1 cellular context compared by ENCODE assay signal in the genomic region with DNA sequence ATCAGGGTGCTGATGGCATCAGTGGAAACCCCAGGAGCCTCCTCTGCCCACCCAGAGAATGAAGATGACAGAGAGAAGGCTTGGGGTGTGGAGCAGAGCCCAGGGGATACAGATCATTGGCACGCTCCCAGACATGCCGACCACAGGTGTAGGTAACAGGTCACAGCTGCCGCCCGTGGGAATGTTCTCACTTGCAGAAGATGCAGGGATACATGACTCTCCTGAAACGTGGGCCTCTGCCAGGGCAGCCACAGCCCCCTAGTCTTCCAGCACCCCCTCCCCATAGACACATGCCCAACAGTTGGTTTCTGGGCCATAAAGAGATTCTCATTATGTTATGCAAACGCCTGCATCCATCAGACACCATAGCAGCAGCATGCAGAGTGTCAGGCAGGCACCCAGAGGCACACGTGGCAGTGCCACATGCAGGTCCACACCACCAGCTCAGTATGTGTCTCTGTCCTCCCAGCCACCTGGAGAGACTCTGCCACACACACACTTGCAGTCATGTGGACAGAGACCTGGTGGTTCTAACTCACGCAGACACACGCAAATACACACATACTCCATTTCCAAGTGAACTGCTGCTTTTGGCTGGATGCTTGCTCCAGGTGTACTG.
TF ChIP-seq lines count a peak whose summit lies in the region.

No MANE protein-coding gene starts in this region.

TF ChIP-seq in GM23338, 12 proteins besides CTCF, POLR2A, EP300 and RAD21:
- TF ChIP-seq, protein P1, sequence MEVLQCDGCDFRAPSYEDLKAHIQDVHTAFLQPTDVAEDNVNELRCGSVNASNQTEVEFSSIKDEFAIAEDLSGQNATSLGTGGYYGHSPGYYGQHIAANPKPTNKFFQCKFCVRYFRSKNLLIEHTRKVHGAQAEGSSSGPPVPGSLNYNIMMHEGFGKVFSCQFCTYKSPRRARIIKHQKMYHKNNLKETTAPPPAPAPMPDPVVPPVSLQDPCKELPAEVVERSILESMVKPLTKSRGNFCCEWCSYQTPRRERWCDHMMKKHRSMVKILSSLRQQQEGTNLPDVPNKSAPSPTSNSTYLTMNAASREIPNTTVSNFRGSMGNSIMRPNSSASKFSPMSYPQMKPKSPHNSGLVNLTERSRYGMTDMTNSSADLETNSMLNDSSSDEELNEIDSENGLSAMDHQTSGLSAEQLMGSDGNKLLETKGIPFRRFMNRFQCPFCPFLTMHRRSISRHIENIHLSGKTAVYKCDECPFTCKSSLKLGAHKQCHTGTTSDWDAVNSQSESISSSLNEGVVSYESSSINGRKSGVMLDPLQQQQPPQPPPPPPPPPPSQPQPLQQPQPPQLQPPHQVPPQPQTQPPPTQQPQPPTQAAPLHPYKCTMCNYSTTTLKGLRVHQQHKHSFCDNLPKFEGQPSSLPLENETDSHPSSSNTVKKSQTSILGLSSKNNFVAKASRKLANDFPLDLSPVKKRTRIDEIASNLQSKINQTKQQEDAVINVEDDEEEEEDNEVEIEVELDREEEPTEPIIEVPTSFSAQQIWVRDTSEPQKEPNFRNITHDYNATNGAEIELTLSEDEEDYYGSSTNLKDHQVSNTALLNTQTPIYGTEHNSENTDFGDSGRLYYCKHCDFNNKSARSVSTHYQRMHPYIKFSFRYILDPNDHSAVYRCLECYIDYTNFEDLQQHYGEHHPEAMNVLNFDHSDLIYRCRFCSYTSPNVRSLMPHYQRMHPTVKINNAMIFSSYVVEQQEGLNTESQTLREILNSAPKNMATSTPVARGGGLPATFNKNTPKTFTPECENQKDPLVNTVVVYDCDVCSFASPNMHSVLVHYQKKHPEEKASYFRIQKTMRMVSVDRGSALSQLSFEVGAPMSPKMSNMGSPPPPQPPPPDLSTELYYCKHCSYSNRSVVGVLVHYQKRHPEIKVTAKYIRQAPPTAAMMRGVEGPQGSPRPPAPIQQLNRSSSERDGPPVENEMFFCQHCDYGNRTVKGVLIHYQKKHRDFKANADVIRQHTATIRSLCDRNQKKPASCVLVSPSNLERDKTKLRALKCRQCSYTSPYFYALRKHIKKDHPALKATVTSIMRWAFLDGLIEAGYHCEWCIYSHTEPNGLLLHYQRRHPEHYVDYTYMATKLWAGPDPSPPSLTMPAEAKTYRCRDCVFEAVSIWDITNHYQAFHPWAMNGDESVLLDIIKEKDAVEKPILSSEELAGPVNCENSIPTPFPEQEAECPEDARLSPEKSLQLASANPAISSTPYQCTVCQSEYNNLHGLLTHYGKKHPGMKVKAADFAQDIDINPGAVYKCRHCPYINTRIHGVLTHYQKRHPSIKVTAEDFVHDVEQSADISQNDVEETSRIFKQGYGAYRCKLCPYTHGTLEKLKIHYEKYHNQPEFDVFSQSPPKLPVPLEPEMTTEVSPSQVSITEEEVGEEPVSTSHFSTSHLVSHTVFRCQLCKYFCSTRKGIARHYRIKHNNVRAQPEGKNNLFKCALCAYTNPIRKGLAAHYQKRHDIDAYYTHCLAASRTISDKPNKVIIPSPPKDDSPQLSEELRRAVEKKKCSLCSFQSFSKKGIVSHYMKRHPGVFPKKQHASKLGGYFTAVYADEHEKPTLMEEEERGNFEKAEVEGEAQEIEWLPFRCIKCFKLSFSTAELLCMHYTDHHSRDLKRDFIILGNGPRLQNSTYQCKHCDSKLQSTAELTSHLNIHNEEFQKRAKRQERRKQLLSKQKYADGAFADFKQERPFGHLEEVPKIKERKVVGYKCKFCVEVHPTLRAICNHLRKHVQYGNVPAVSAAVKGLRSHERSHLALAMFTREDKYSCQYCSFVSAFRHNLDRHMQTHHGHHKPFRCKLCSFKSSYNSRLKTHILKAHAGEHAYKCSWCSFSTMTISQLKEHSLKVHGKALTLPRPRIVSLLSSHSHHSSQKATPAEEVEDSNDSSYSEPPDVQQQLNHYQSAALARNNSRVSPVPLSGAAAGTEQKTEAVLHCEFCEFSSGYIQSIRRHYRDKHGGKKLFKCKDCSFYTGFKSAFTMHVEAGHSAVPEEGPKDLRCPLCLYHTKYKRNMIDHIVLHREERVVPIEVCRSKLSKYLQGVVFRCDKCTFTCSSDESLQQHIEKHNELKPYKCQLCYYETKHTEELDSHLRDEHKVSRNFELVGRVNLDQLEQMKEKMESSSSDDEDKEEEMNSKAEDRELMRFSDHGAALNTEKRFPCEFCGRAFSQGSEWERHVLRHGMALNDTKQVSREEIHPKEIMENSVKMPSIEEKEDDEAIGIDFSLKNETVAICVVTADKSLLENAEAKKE (CRISPR knock-in tag; IDR thresholded peaks at IDR 0.05), result no peak
- TF ChIP-seq, protein P2, sequence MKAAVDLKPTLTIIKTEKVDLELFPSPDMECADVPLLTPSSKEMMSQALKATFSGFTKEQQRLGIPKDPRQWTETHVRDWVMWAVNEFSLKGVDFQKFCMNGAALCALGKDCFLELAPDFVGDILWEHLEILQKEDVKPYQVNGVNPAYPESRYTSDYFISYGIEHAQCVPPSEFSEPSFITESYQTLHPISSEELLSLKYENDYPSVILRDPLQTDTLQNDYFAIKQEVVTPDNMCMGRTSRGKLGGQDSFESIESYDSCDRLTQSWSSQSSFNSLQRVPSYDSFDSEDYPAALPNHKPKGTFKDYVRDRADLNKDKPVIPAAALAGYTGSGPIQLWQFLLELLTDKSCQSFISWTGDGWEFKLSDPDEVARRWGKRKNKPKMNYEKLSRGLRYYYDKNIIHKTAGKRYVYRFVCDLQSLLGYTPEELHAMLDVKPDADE (IDR thresholded peaks at IDR 0.05), result no peak
- no peak for TF ChIP-seq EZH2 (IDR thresholded peaks at IDR 0.05; ENCODE audit: low read depth, unreplicated experiment)
- no peak for TF ChIP-seq POLR2AphosphoS5 (IDR thresholded peaks at IDR 0.05; ENCODE audit: low read depth)
- TF ChIP-seq STAT1 (IDR thresholded peaks at IDR 0.05; ENCODE audit: unreplicated experiment), result no peak
- TF ChIP-seq ZNF114 (CRISPR knock-in tag; IDR thresholded peaks at IDR 0.05), result no peak
- TF ChIP-seq, protein P3, sequence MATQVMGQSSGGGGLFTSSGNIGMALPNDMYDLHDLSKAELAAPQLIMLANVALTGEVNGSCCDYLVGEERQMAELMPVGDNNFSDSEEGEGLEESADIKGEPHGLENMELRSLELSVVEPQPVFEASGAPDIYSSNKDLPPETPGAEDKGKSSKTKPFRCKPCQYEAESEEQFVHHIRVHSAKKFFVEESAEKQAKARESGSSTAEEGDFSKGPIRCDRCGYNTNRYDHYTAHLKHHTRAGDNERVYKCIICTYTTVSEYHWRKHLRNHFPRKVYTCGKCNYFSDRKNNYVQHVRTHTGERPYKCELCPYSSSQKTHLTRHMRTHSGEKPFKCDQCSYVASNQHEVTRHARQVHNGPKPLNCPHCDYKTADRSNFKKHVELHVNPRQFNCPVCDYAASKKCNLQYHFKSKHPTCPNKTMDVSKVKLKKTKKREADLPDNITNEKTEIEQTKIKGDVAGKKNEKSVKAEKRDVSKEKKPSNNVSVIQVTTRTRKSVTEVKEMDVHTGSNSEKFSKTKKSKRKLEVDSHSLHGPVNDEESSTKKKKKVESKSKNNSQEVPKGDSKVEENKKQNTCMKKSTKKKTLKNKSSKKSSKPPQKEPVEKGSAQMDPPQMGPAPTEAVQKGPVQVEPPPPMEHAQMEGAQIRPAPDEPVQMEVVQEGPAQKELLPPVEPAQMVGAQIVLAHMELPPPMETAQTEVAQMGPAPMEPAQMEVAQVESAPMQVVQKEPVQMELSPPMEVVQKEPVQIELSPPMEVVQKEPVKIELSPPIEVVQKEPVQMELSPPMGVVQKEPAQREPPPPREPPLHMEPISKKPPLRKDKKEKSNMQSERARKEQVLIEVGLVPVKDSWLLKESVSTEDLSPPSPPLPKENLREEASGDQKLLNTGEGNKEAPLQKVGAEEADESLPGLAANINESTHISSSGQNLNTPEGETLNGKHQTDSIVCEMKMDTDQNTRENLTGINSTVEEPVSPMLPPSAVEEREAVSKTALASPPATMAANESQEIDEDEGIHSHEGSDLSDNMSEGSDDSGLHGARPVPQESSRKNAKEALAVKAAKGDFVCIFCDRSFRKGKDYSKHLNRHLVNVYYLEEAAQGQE (IDR thresholded peaks at IDR 0.05; ENCODE audit: unreplicated experiment), result no peak
- TF ChIP-seq EZH2phosphoT487 (IDR thresholded peaks at IDR 0.05; ENCODE audit: unreplicated experiment), result no peak
- no peak for TF ChIP-seq CREB1 (CRISPR knock-in tag; IDR thresholded peaks at IDR 0.05; ENCODE audit: low read depth)
- no peak for TF ChIP-seq JUNB (IDR thresholded peaks at IDR 0.05; ENCODE audit: unreplicated experiment)
- no peak for TF ChIP-seq NANOG (IDR thresholded peaks at IDR 0.05; ENCODE audit: borderline replicate concordance)
TF ChIP-seq in GM23338: peak in this region for 0.
